ENCODE assay signal across 6 cellular contexts in genomic region chr18:9484856-9485255, GRCh38. TPM values are rescaled to one million over a fixed set of nuclear protein-coding genes. Genes with fewer than 3 reads are reported as not detected.
DNase-seq lines count a peak whose midpoint lies in the region; ATAC-seq, FAIRE-seq and TF ChIP-seq lines count a peak whose summit lies in the region.
"Not testable (repeated sequence)": the region's sequence is repeated elsewhere in the genome, so short reads cannot be mapped to it uniquely, and the experiment has no call there.

No MANE protein-coding gene starts in this region.

- not testable (repeated sequence) for H3K36me3 ChIP-seq in Loucy (ENCODE audit: insufficient read depth, low read length); adrenal gland (replicated peaks in 1 of 2); HepG2 (replicated peaks in 1 of 2; ENCODE audit: control insufficient read depth in 1 of 2, insufficient read depth in 2 of 2, low read length in 2 of 2); trophoblast cell (ENCODE audit: control insufficient read depth in 1 of 2, insufficient read depth in 2 of 2, low read length in 2 of 2)

- peak overlapping the region; percentile 69 for H3K4ac ChIP-seq in trophoblast cell (ENCODE audit: low read depth, low read length)

- not testable (repeated sequence) for H3K4me3 ChIP-seq in Loucy (ENCODE audit: low read length, poor library complexity, severe bottlenecking); adrenal gland; HepG2 (replicated peaks in 1 of 3; ENCODE audit: insufficient read depth in 1 of 3, low read depth in 2 of 3, low read length in 3 of 3); trophoblast cell (ENCODE audit: low read depth, low read length)

- POLR2A ChIA-PET in HepG2 (lab: Yijun Ruan, JAX) = not testable (repeated sequence)

- CTCF ChIA-PET in HepG2 (lab: Yijun Ruan, JAX; ENCODE audit: low intra/inter-chr PET ratio, low total read pairs) = not testable (repeated sequence)

- H3K27ac ChIP-seq in adrenal gland; HepG2 (ENCODE audit: extremely low read length, insufficient read depth, low read length); trophoblast cell (ENCODE audit: low read depth, low read length): not testable (repeated sequence)

- H3K4me1 Mint-ChIP-seq in T-helper 17 cell = peaks cover 18% of the 10 kb centered on the region

- peak overlapping the region; percentile 47 for H4K8ac ChIP-seq in trophoblast cell (ENCODE audit: low read depth, low read length)

- FAIRE-seq in HepG2 (lab: Jason Lieb, UNC) = not testable (repeated sequence)

- not testable (repeated sequence) for H3F3A ChIP-seq in Loucy (ENCODE audit: low read depth)

- TF ChIP-seq POLR2A in adrenal gland (IDR thresholded peaks at IDR 0.05); HepG2 (IDR thresholded peaks at IDR 0.05; ENCODE audit: insufficient read depth in 1 of 2, low read depth in 2 of 2, low read length in 2 of 2): not testable (repeated sequence)

- H3K4me3 Mint-ChIP-seq in T-helper 17 cell = not testable (repeated sequence)

- WGBS in adrenal gland, 4 donors = 46 to 53% (median 51%) methylated on average over 2 of the region's 2 CpGs
- 75% methylated on average over 2 of the region's 2 CpGs for WGBS in HepG2 (ENCODE audit: low lambda C conversion rate)
- no CpG with 5 or more reads among the region's 2 CpGs for WGBS in trophoblast cell (ENCODE audit: extremely low coverage, insufficient coverage, insufficient read length)

- H3K23ac ChIP-seq in trophoblast cell (ENCODE audit: low read length) = not testable (repeated sequence)

- not testable (repeated sequence) for H3K27me3 Mint-ChIP-seq in T-helper 17 cell

- not testable (repeated sequence) for H3K36me3 Mint-ChIP-seq in T-helper 17 cell (ENCODE audit: low read depth)

- not testable (repeated sequence) for H3K14ac ChIP-seq in trophoblast cell (ENCODE audit: low read length)

- not testable (repeated sequence) for H2AFZ ChIP-seq in Loucy (ENCODE audit: low read length); HepG2 (ENCODE audit: low read length); trophoblast cell (ENCODE audit: insufficient read depth, low read length, poor library complexity)

- H3K9me2 ChIP-seq in Loucy (replicated peaks; ENCODE audit: low read depth, low read length) = not testable (repeated sequence)

- H3K79me2 ChIP-seq in Loucy (ENCODE audit: insufficient read depth, low read length) (peaks cover 98% of the 10 kb centered on the region), HepG2 (ENCODE audit: insufficient read depth, low read length) (peaks cover 74% of the 10 kb centered on the region), trophoblast cell (ENCODE audit: control insufficient read depth, insufficient read depth, low read length, poor library complexity) (peaks cover 10% of the 10 kb centered on the region)

- in situ Hi-C loops in HepG2 (cut with HindIII; ENCODE audit: extremely low pct_ligation_motif_present, low pct_unique_long_range_greater_than_20kb) = not testable (repeated sequence)

- TF ChIP-seq CTCF in Loucy (conservative IDR thresholded peaks at IDR 0.05; ENCODE audit: low read length); adrenal gland (IDR thresholded peaks at IDR 0.05); HepG2 (CRISPR knock-in tag; IDR thresholded peaks at IDR 0.05): not testable (repeated sequence)

- peak overlapping the region; percentile 70 for H3K27ac Mint-ChIP-seq in T-helper 17 cell

- DNase-seq in MV-4-11 (lab: John Stamatoyannopoulos, UW) (peak; percentile 11), adrenal gland (peak in 6 of 7 donors; percentile 15 to 67 (median 60))
- DNase-seq in T-helper 17 cell; HepG2 (ENCODE audit: low spot score); trophoblast cell: not testable (repeated sequence)

- H4K91ac ChIP-seq in trophoblast cell (ENCODE audit: low read depth, low read length) = not testable (repeated sequence)

- not testable (repeated sequence) for H3K9ac ChIP-seq in Loucy (ENCODE audit: low read depth, low read length, poor library complexity, severe bottlenecking); HepG2 (ENCODE audit: insufficient read depth, low read depth, low read length); trophoblast cell (ENCODE audit: low read length)

- H3K27me3 ChIP-seq in Loucy (ENCODE audit: insufficient read depth, low read length, poor library complexity, severe bottlenecking); adrenal gland; HepG2 (ENCODE audit: control insufficient read depth in 1 of 2, insufficient read depth in 2 of 2, low read length in 2 of 2); trophoblast cell (ENCODE audit: insufficient read depth, low read length): not testable (repeated sequence)

- intact Hi-C loops in adrenal gland (cut with DNase I); HepG2 (cut with micrococcal nuclease; ENCODE audit: unreplicated experiment): not testable (repeated sequence)

- H4K12ac ChIP-seq in trophoblast cell (ENCODE audit: low read depth, low read length) = not testable (repeated sequence)

- peaks cover 59% of the 10 kb centered on the region for H4K20me1 ChIP-seq in Loucy (ENCODE audit: insufficient read depth, low read length, poor library complexity, severe bottlenecking)
- not testable (repeated sequence) for H4K20me1 ChIP-seq in HepG2 (ENCODE audit: insufficient read depth, low read length)

- peak overlapping the region; percentile 37 for H3K4me2 ChIP-seq in Loucy (ENCODE audit: low read depth, low read length, poor library complexity, severe bottlenecking)
- H3K4me2 ChIP-seq in HepG2 (ENCODE audit: low read depth, low read length); trophoblast cell (ENCODE audit: low read length): not testable (repeated sequence)

- H3K79me1 ChIP-seq in trophoblast cell (ENCODE audit: low read length) = not testable (repeated sequence)

- H3K4me1 ChIP-seq in Loucy (ENCODE audit: insufficient read depth, low read length, poor library complexity, severe bottlenecking) = peaks cover 41% of the 10 kb centered on the region
- H3K4me1 ChIP-seq in adrenal gland (replicated peaks in 1 of 2); trophoblast cell (ENCODE audit: control insufficient read depth in 1 of 2, insufficient read depth in 2 of 2, low read length in 2 of 2): not testable (repeated sequence)
- H3K4me1 ChIP-seq in HepG2 (ENCODE audit: insufficient read depth, low read length) = peaks cover 21% of the 10 kb centered on the region

- not testable (repeated sequence) for H2AK5ac ChIP-seq in trophoblast cell (ENCODE audit: low read length)

- H2BK5ac ChIP-seq in trophoblast cell (ENCODE audit: low read depth, low read length, poor library complexity) = not testable (repeated sequence)

- BruUV-seq in HepG2 (replicated peaks; lab: Mats Ljungman, UMichigan) = not testable (repeated sequence)

- H2BK12ac ChIP-seq in trophoblast cell (ENCODE audit: low read length) = not testable (repeated sequence)

- not testable (repeated sequence) for ATAC-seq in T-helper 17 cell, HepG2

- TF ChIP-seq EP300 in HepG2 (IDR thresholded peaks at IDR 0.05; ENCODE audit: low read depth in 2 of 2, low read length in 2 of 2); HepG2 (CRISPR knock-in tag; IDR thresholded peaks at IDR 0.05; ENCODE audit: borderline replicate concordance): not testable (repeated sequence)

- H2BK120ac ChIP-seq in trophoblast cell (ENCODE audit: insufficient read depth, low read length, poor library complexity) = peak overlapping the region; percentile 22

- not testable (repeated sequence) for H3K18ac ChIP-seq in trophoblast cell (ENCODE audit: low read length)

- not testable (repeated sequence) for H3K9me3 ChIP-seq in Loucy (ENCODE audit: insufficient read depth, low read depth, low read length); T-helper 17 cell (ENCODE audit: control insufficient read depth, low read length, poor library complexity, severe bottlenecking); adrenal gland (replicated peaks in 1 of 3); HepG2 (ENCODE audit: low read length); trophoblast cell (ENCODE audit: insufficient read depth, low read depth, low read length)

- not testable (repeated sequence) for TF ChIP-seq RAD21 in HepG2 (CRISPR knock-in tag; IDR thresholded peaks at IDR 0.05)

RNA-seq across cellular contexts. Expression of gene RALBP1, which starts 9.5 kb away (rescaled TPM):
- 10 to 100 TPM; 24.1 to 25.3 TPM for total RNA-seq in T-helper 17 cell
- total RNA-seq in adrenal gland = 10 to 100 TPM; 36.7 to 59.4 (median 44.8) TPM
- polyA plus RNA-seq in adrenal gland = 10 to 100 TPM; 22.5 to 56.9 (median 24.6) TPM
- total RNA-seq in HepG2 (2016; rRNA removed; fragmentation: Illumina TruSeq; extraction: Trizol) = 33.1 and 39.9 TPM in 2 replicates
- 9.4 and 10.0 TPM in 2 replicates for total RNA-seq in HepG2 (2016; cell fraction: cytosol; rRNA removed; fragmentation: Illumina TruSeq; extraction: Trizol; ENCODE audit: low read depth)
- total RNA-seq in HepG2 (2016; cell fraction: insoluble cytoplasmic fraction; rRNA removed; fragmentation: Illumina TruSeq; extraction: Trizol) = 30.2 and 34.3 TPM in 2 replicates
- total RNA-seq in HepG2 (2016; cell fraction: membrane; rRNA removed; fragmentation: Illumina TruSeq; extraction: Trizol) = 30.2 and 31.0 TPM in 2 replicates
- 13.8 and 14.2 TPM in 2 replicates for total RNA-seq in HepG2 (2016; cell fraction: nucleus; rRNA removed; fragmentation: Illumina TruSeq; extraction: Trizol)
- 23.6 and 24.5 TPM in 2 replicates for polyA plus RNA-seq in HepG2 (2011; rRNA removed)
- 29.3 and 33.5 TPM in 2 replicates for polyA plus RNA-seq in HepG2 (2011; cell fraction: cytosol; rRNA removed)
- 13.3 and 15.1 TPM in 2 replicates for polyA plus RNA-seq in HepG2 (2011; cell fraction: nucleus; rRNA removed)
- polyA plus RNA-seq in HepG2 (2012) = 26.8 and 27.1 TPM in 2 replicates
- polyA plus RNA-seq in HepG2 (2016; cell fraction: cytosol; fragmentation: Illumina TruSeq; extraction: Trizol; ENCODE audit: low read depth) = 7.0 and 8.2 TPM in 2 replicates
- 32.1 and 36.3 TPM in 2 replicates for polyA plus RNA-seq in HepG2 (2016; cell fraction: insoluble cytoplasmic fraction; fragmentation: Illumina TruSeq; extraction: Trizol; ENCODE audit: low read depth)
- 22.0 and 22.5 TPM in 2 replicates for polyA plus RNA-seq in HepG2 (2016; cell fraction: membrane; fragmentation: Illumina TruSeq; extraction: Trizol; ENCODE audit: low read depth)
- polyA plus RNA-seq in HepG2 (2016; cell fraction: nucleus; fragmentation: Illumina TruSeq; extraction: Trizol; ENCODE audit: insufficient read depth, low read depth) = 18.9 and 19.8 TPM in 2 replicates
- 27.4 and 36.7 TPM in 2 replicates for polyA minus RNA-seq in HepG2 (2011; rRNA and poly(A)+ RNA removed; ENCODE audit: low replicate concordance)
- polyA minus RNA-seq in HepG2 (2011; cell fraction: cytosol; rRNA and poly(A)+ RNA removed) = 18.6 and 19.0 TPM in 2 replicates
- polyA minus RNA-seq in HepG2 (2011; cell fraction: nucleus; rRNA and poly(A)+ RNA removed) = 17.0 and 17.4 TPM in 2 replicates
- polyA plus RNA-seq in trophoblast cell (2013) = 151 and 171 TPM in 2 replicates
